Comparison of ENCODE assay signal across 1 cellular context in genomic region chr11:70112017-70112434, GRCh38.
TF ChIP-seq lines count a peak whose summit lies in the region.

No MANE protein-coding gene starts in this region.

TF ChIP-seq in H1, 55 proteins besides CTCF, POLR2A, EP300 and RAD21:
- no peak for TF ChIP-seq BCL11A (IDR thresholded peaks at IDR 0.05; ENCODE audit: low read depth in 2 of 2, low read length in 2 of 2)
- TF ChIP-seq YY1 (IDR thresholded peaks at IDR 0.05; ENCODE audit: low read depth, low read length), result no peak
- no peak for TF ChIP-seq CBX8 (IDR thresholded peaks at IDR 0.05; ENCODE audit: borderline replicate concordance, low read depth, low read length)
- TF ChIP-seq RFX5 (IDR thresholded peaks at IDR 0.05; ENCODE audit: borderline replicate concordance, low read depth, low read length), result no peak
- no peak for TF ChIP-seq BRCA1 (IDR thresholded peaks at IDR 0.05; ENCODE audit: low read depth, low read length)
- no peak for TF ChIP-seq TAF7 (optimal IDR thresholded peaks at IDR 0.05; ENCODE audit: borderline replicate concordance, low read depth, low read length)
- TF ChIP-seq MAX (IDR thresholded peaks at IDR 0.05), result no peak
- no peak for TF ChIP-seq CREB1 (IDR thresholded peaks at IDR 0.05)
- TF ChIP-seq CTBP2 (IDR thresholded peaks at IDR 0.05; ENCODE audit: borderline replicate concordance, insufficient read depth, insufficient read length, low read length), result no peak
- TF ChIP-seq SAP30 (IDR thresholded peaks at IDR 0.05; ENCODE audit: insufficient read depth, insufficient replicate concordance, low read length), result no peak
- no peak for TF ChIP-seq CHD1 (IDR thresholded peaks at IDR 0.05; ENCODE audit: low read depth, low read length)
